ENCODE assay signal across 1 cellular context in the genomic region with DNA sequence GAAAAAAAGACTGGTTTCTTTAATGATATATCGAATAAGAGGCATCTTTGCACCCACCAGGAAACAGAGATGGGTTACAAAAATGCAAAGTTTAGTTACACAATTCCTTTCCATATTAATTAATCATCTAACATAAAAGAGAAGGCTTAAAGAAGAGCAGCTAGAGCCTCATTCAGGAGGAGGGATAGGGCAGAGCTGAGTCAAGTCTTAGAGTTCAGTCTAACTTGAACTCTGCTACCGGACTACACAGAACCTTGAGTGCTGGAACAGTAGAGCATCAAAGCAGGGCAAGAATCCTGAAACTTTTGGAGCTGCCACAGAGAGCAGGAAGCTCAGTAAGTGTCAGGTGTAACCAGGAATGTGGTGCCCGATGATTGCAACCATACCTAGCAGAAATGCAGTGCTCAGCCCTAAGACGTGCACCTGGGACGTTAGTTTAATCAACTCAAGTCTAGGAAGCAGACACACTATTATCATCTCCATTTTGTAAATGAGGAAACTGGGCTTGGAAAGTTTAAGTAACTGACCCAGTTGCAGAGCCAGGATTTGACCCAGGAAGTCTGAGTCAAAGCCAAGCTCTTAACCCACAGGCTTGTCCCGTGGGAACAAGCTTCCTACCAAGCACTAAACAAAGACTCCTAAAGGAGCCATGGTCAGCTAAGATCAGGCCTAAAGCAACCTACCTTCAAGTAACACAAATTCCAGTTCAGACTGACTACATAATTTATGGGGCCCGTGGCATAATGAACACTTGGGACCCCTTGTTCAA.
TF ChIP-seq lines count a peak whose summit lies in the region.

No MANE protein-coding gene starts in this region.

TF ChIP-seq in H1, 55 proteins besides CTCF, POLR2A, EP300 and RAD21 (continued from another document):
- TF ChIP-seq HDAC6 (IDR thresholded peaks at IDR 0.05; ENCODE audit: low read depth, low read length) = no peak
- no peak for TF ChIP-seq EGR1 (IDR thresholded peaks at IDR 0.05; ENCODE audit: borderline replicate concordance, low read depth, low read length)
- no peak for TF ChIP-seq RXRA (IDR thresholded peaks at IDR 0.05; ENCODE audit: insufficient read depth, low read depth, low read length)
- no peak for TF ChIP-seq RBBP5 (IDR thresholded peaks at IDR 0.05; ENCODE audit: borderline replicate concordance, low read depth, low read length)
- TF ChIP-seq SAP30 (IDR thresholded peaks at IDR 0.05; ENCODE audit: insufficient read depth, insufficient replicate concordance, low read length) = no peak
- TF ChIP-seq MAFK (IDR thresholded peaks at IDR 0.05; ENCODE audit: low read depth, low read length) = no peak
- TF ChIP-seq EZH2 (IDR thresholded peaks at IDR 0.05; ENCODE audit: low read depth, low read length, severe bottlenecking) = no peak
- TF ChIP-seq POU5F1 (IDR thresholded peaks at IDR 0.05; ENCODE audit: low read depth, low read length) = no peak
- no peak for TF ChIP-seq SP1 (IDR thresholded peaks at IDR 0.05; ENCODE audit: low read depth, low read length)
